1 cellular context compared by ENCODE assay signal in the genomic region with DNA sequence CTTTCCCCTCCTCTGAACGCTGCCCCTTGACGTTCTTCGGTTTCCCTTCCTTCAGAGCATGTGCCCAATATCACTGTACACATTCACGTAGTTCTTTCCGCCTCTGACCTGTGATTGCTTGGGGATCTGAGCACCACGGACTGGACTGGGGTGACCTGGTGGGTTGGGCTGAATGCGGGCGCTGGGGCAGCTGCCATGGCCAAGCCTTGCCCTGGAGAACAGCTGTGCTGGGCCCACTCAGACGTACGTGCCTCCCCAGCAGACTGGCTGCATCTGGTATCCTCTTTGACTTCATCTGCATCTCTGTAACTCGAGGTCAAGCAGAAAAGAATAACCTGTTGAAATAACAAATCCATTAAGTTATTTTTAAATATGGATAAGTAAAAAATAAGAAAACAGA.
TF ChIP-seq lines count a peak whose summit lies in the region.

No MANE protein-coding gene starts in this region.

TF ChIP-seq in K562, 482 proteins besides CTCF, POLR2A, EP300 and RAD21 (continued from another document):
- TF ChIP-seq ZNF24 (IDR thresholded peaks at IDR 0.05) (no peak), ZNF347 (CRISPR knock-in tag; IDR thresholded peaks at IDR 0.05; ENCODE audit: low read depth) (no peak), PYGO2 (tag; IDR thresholded peaks at IDR 0.05) (no peak), EZH2 (IDR thresholded peaks at IDR 0.05; ENCODE audit: borderline replicate concordance, low read depth, low read length) (no peak), NCOA2 (IDR thresholded peaks at IDR 0.05; ENCODE audit: partially characterized antibody in 2 of 2) (no peak), TCF7 (IDR thresholded peaks at IDR 0.05; ENCODE audit: borderline replicate concordance) (no peak), ZNF699 (CRISPR knock-in tag; IDR thresholded peaks at IDR 0.05; ENCODE audit: insufficient replicate concordance) (no peak), FOXJ2 (tag; IDR thresholded peaks at IDR 0.05) (no peak), CCAR2 (IDR thresholded peaks at IDR 0.05; ENCODE audit: low read depth, low read length) (no peak), ZNF121 (CRISPR knock-in tag; conservative IDR thresholded peaks at IDR 0.05) (no peak)
- TF ChIP-seq, protein P1, sequence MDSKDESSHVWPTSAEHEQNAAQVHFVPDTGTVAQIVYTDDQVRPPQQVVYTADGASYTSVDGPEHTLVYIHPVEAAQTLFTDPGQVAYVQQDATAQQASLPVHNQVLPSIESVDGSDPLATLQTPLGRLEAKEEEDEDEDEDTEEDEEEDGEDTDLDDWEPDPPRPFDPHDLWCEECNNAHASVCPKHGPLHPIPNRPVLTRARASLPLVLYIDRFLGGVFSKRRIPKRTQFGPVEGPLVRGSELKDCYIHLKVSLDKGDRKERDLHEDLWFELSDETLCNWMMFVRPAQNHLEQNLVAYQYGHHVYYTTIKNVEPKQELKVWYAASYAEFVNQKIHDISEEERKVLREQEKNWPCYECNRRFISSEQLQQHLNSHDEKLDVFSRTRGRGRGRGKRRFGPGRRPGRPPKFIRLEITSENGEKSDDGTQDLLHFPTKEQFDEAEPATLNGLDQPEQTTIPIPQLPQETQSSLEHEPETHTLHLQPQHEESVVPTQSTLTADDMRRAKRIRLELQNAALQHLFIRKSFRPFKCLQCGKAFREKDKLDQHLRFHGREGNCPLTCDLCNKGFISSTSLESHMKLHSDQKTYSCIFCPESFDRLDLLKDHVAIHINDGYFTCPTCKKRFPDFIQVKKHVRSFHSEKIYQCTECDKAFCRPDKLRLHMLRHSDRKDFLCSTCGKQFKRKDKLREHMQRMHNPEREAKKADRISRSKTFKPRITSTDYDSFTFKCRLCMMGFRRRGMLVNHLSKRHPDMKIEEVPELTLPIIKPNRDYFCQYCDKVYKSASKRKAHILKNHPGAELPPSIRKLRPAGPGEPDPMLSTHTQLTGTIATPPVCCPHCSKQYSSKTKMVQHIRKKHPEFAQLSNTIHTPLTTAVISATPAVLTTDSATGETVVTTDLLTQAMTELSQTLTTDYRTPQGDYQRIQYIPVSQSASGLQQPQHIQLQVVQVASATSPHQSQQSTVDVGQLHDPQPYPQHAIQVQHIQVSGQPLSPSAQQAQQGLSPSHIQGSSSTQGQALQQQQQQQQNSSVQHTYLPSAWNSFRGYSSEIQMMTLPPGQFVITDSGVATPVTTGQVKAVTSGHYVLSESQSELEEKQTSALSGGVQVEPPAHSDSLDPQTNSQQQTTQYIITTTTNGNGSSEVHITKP (IDR thresholded peaks at IDR 0.05; ENCODE audit: partially characterized antibody) = no peak
